Comparison of ENCODE assay signal across 8 cellular contexts in the genomic region with DNA sequence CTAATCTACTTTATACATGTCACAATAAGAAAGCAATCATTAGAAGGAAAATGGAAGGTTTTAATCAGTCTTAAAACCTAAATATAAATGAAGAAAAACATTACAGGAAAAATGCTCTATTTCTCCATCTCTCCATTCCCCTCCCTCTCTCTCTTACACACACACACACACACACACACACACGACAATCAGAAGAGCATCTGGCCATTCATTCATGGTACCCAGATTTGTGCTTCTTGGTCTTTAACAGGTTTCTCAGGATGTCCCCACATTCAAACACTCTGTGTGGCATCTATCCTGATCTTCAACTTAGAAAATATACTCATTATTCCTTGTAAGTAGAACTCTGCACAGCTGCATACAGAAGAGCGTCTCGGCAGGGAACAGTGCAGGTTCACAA. TPM values are rescaled to one million over a fixed set of nuclear protein-coding genes. Genes with fewer than 3 reads are reported as not detected.
A peak's percentile ranks its signal among the peaks of the same experiment; 100 is the strongest.
DNase-seq lines count a peak whose midpoint lies in the region; ATAC-seq and TF ChIP-seq lines count a peak whose summit lies in the region.

No MANE protein-coding gene starts in this region.

- H3K9me3 ChIP-seq in cardiac muscle cell (ENCODE audit: low read depth) (no peaks in the 10 kb centered on the region), right lobe of liver (no peaks in the 10 kb centered on the region), uterus (no peaks in the 10 kb centered on the region)

- no peak for TF ChIP-seq CTCF in cardiac muscle cell (IDR thresholded peaks at IDR 0.05; ENCODE audit: low read depth, low read length)
- TF ChIP-seq CTCF in right lobe of liver (IDR thresholded peaks at IDR 0.05), result no peak
- TF ChIP-seq CTCF in uterus (IDR thresholded peaks at IDR 0.05), result no peak

- H3K27ac ChIP-seq in cardiac muscle cell, result peak overlapping the region; percentile 98
- peak overlapping the region; percentile 73 to 92 (median 81) for H3K27ac ChIP-seq in right lobe of liver
- peak overlapping the region; percentile 83 to 87 for H3K27ac ChIP-seq in uterus
- H3K27ac ChIP-seq in caudate nucleus (ENCODE audit: low read depth, low read length), result no peak overlapping the region

- intact Hi-C loops in Right ventricle myocardium superior (cut with DNase I) (no loop called here), right lobe of liver (cut with DNase I) (no loop called here), uterus (cut with DNase I; ENCODE audit: low total_unique reads) (no loop called here)

- H3K27me3 ChIP-seq in cardiac muscle cell (no peaks in the 10 kb centered on the region), right lobe of liver (no peaks in the 10 kb centered on the region), uterus (no peaks in the 10 kb centered on the region)

- DNase-seq in cardiac muscle cell (ENCODE audit: low read depth in 1 of 2, low spot score in 1 of 2) (no peak), Right ventricle myocardium superior (no peak), amniotic epithelial cell (ENCODE audit: low read depth) (peak; percentile 8), right lobe of liver (no peak), uterus (no peak), 8988T (no peak), caudate nucleus (lab: John Stamatoyannopoulos, UW) (no peak), NCI-H128 (lab: John Stamatoyannopoulos, UW; ENCODE audit: unreplicated experiment) (no peak)

- H3K4me3 ChIP-seq in cardiac muscle cell (peak overlapping the region; percentile 62), right lobe of liver (peak overlapping the region; percentile 73 to 85 (median 78)), uterus (peak overlapping the region; percentile 66 to 82)

- WGBS in right lobe of liver (ENCODE audit: insufficient coverage, low coverage, low lambda C conversion rate, missing lambda C conversion rate), result 2% methylated on average over 3 of the region's 3 CpGs

- H3K36me3 ChIP-seq in cardiac muscle cell, result no peaks in the 10 kb centered on the region
- H3K36me3 ChIP-seq in right lobe of liver, result no peaks in the 10 kb centered on the region
- no peaks in the 10 kb centered on the region for H3K36me3 ChIP-seq in uterus

- TF ChIP-seq POLR2A in right lobe of liver (IDR thresholded peaks at IDR 0.05) (no peak), uterus (IDR thresholded peaks at IDR 0.05) (no peak)

- H3K4me1 ChIP-seq in cardiac muscle cell (ENCODE audit: low read depth), result peaks cover 10% of the 10 kb centered on the region
- peaks cover 0 to 26% (median 9%) of the 10 kb centered on the region in 4 donors for H3K4me1 ChIP-seq in right lobe of liver
- H3K4me1 ChIP-seq in uterus, result peaks cover 0 to 5% of the 10 kb centered on the region in 2 donors

- no peak for ATAC-seq in Right ventricle myocardium superior (ENCODE audit: poor library complexity)
- no peak for ATAC-seq in right lobe of liver

RNA-seq across cellular contexts. Expression of gene LRRC40, which starts 0.8 kb away (rescaled TPM):
- total RNA-seq in cardiac muscle cell (15.0 and 19.4 TPM in 2 replicates), Right ventricle myocardium superior (10.2 TPM), right lobe of liver (10 to 100 TPM in 3 of 6 experiments, 1 to 10 TPM in 3; 8.9 to 15.3 (median 9.9) TPM), uterus (10 to 100 TPM in 3 of 4 donors, 1 to 10 TPM in 1; 6.1 to 37.3 (median 18.1) TPM)
- 21.0 and 25.0 TPM in 2 replicates for polyA plus RNA-seq in cardiac muscle cell

RNA-seq across cellular contexts. Expression of gene SRSF11, which starts 16.6 kb away (rescaled TPM):
- total RNA-seq in cardiac muscle cell (81.8 and 143 TPM in 2 replicates), Right ventricle myocardium superior (48.0 TPM), right lobe of liver (10 to 100 TPM; 49.6 to 90.7 (median 62.8) TPM), uterus (100 to 1,000 TPM; 172 to 316 (median 237) TPM)
- polyA plus RNA-seq in cardiac muscle cell, result 228 and 269 TPM in 2 replicates
